In genomic region chr5:18771097-18771610, GRCh38 we compare ENCODE assay signal across 19 cellular contexts.
DNase-seq lines count a peak whose midpoint lies in the region; ATAC-seq, FAIRE-seq and TF ChIP-seq lines count a peak whose summit lies in the region.
"Had no signal": no experiment of that assay in that cellular context is flagged by ENCODE, and none has a peak within 500 bp of the region (broad histone marks: within the 10 kb centered on the region; RNA-seq: fewer than 3 reads in every experiment).

No MANE protein-coding gene starts in this region.

- no peak for TF ChIP-seq CTCF in HepG2 (CRISPR knock-in tag; IDR thresholded peaks at IDR 0.05)
- no peak for TF ChIP-seq CTCF in right lobe of liver (IDR thresholded peaks at IDR 0.05)
- no peak for TF ChIP-seq CTCF in K562 (IDR thresholded peaks at IDR 0.05 in 2 of 3, conservative IDR thresholded peaks at IDR 0.05 in 1 of 3; ENCODE audit: insufficient read depth in 2 of 3, low read depth in 1 of 3, low read length in 3 of 3)

- WGBS in HepG2 (ENCODE audit: low lambda C conversion rate) = 7% methylated on average over 6 of the region's 6 CpGs
- WGBS in right lobe of liver (ENCODE audit: insufficient coverage, low coverage, low lambda C conversion rate, missing lambda C conversion rate) = 40% methylated on average over 6 of the region's 6 CpGs
- 18% methylated on average over 6 of the region's 6 CpGs for WGBS in K562 (ENCODE audit: insufficient coverage, low coverage, missing lambda C conversion rate)
- WGBS in small intestine, 3 donors = 69 to 76% (median 72%) methylated on average over 6 of the region's 6 CpGs

- no peaks in the 10 kb centered on the region for H4K20me1 ChIP-seq in HepG2 (ENCODE audit: insufficient read depth, low read length)
- no peaks in the 10 kb centered on the region for H4K20me1 ChIP-seq in K562 (replicated peaks; ENCODE audit: control insufficient read depth, insufficient read depth, low read length)
- H4K20me1 ChIP-seq: BLaER1 had no signal

- no peaks in the 10 kb centered on the region for H3K79me2 ChIP-seq in HepG2 (ENCODE audit: insufficient read depth, low read length)
- no peaks in the 10 kb centered on the region for H3K79me2 ChIP-seq in K562 (ENCODE audit: control insufficient read depth, insufficient read depth, low read length)

- H3K9me1 ChIP-seq in K562 (ENCODE audit: control insufficient read depth, insufficient read depth, low read length) = no peaks in the 10 kb centered on the region

- TF ChIP-seq EP300 in HepG2 (IDR thresholded peaks at IDR 0.05; ENCODE audit: low read depth in 2 of 2, low read length in 2 of 2) (no peak), HepG2 (CRISPR knock-in tag; IDR thresholded peaks at IDR 0.05; ENCODE audit: borderline replicate concordance) (no peak), K562 (IDR thresholded peaks at IDR 0.05; ENCODE audit: low read length) (no peak)

- in situ Hi-C loops in HepG2 (cut with HindIII; ENCODE audit: extremely low pct_ligation_motif_present, low pct_unique_long_range_greater_than_20kb) = no loop called here
- in situ Hi-C loops in K562 (cut with MboI) = no loop called here

- DNase-seq in DMS 273 (lab: John Stamatoyannopoulos, UW; ENCODE audit: unreplicated experiment) (peak; percentile 28), DMS 273 treated with DMSO at 0.1 percent for 48 hours (lab: John Stamatoyannopoulos, UW) (no peak), HepG2 (ENCODE audit: low spot score) (no peak), right lobe of liver (no peak), K562 (ENCODE audit: extremely low read depth in 1 of 4, low spot score in 3 of 4) (no peak), small intestine (no peak)
- no peak for DNase-seq in activated naive CD4-positive, alpha-beta T cell treated with anti-CD3 and anti-CD28 coated beads, Interleukin-2, amount 50 U/mL, for 16 hours
- DNase-seq: AML-193; Caco-2; CD8-positive, alpha-beta memory T cell; DMS79; GOT3; HCEC 1CT; HFFc6 had no signal

- FAIRE-seq in HepG2 (lab: Jason Lieb, UNC) = no peak
- FAIRE-seq in K562 (lab: Jason Lieb, UNC) = no peak
- peak; percentile 19 for FAIRE-seq in small intestine (lab: Jason Lieb, UNC)
- FAIRE-seq: GM12891 had no signal

- H3K36me3 ChIP-seq in HepG2 (replicated peaks in 1 of 2; ENCODE audit: control insufficient read depth in 1 of 2, insufficient read depth in 2 of 2, low read length in 2 of 2) (no peaks in the 10 kb centered on the region), right lobe of liver (no peaks in the 10 kb centered on the region), K562 (ENCODE audit: control insufficient read depth, insufficient read depth, low read length) (no peaks in the 10 kb centered on the region), small intestine (ENCODE audit: control insufficient read depth in 2 of 2, insufficient read depth in 2 of 2, low read length in 2 of 2) (no peaks in the 10 kb centered on the region)
- H3K36me3 ChIP-seq: BLaER1 had no signal

- TF ChIP-seq RAD21 in HepG2 (CRISPR knock-in tag; IDR thresholded peaks at IDR 0.05) (no peak), K562 (CRISPR knock-in tag; conservative IDR thresholded peaks at IDR 0.05 in 1 of 2, IDR thresholded peaks at IDR 0.05 in 1 of 2) (no peak)

- TF ChIP-seq POLR2A in HepG2 (IDR thresholded peaks at IDR 0.05; ENCODE audit: insufficient read depth in 1 of 2, low read depth in 2 of 2, low read length in 2 of 2) (no peak), right lobe of liver (IDR thresholded peaks at IDR 0.05) (no peak), K562 (conservative IDR thresholded peaks at IDR 0.05) (no peak)

- H3K9ac ChIP-seq in HepG2 (ENCODE audit: insufficient read depth, low read depth, low read length) (no peak overlapping the region), K562 (ENCODE audit: insufficient read depth in 1 of 2, low read depth in 2 of 2, low read length in 2 of 2) (no peak overlapping the region)
- H3K9ac ChIP-seq: BLaER1 had no signal

- ATAC-seq in HepG2 (no peak), right lobe of liver (no peak), K562 (no peak), HG03175 (IDR thresholded peaks at IDR 0.05; ENCODE audit: unreplicated experiment) (no peak)

- H3K9me3 ChIP-seq in HepG2 (ENCODE audit: low read length) (no peaks in the 10 kb centered on the region), right lobe of liver (no peaks in the 10 kb centered on the region), K562 (replicated peaks; ENCODE audit: control insufficient read depth, insufficient read depth, low read depth, low read length) (no peaks in the 10 kb centered on the region), small intestine (ENCODE audit: control insufficient read depth, low read depth) (no peaks in the 10 kb centered on the region)
- H3K9me3 ChIP-seq: BLaER1, Caco-2 had no signal

- H3K4me1 ChIP-seq in HepG2 (ENCODE audit: insufficient read depth, low read length) = no peaks in the 10 kb centered on the region
- no peaks in the 10 kb centered on the region for H3K4me1 ChIP-seq in right lobe of liver
- H3K4me1 ChIP-seq in K562 (replicated peaks in 1 of 2; ENCODE audit: control insufficient read depth in 2 of 2, insufficient read depth in 2 of 2, low read length in 2 of 2) = no peaks in the 10 kb centered on the region
- H3K4me1 ChIP-seq in small intestine (ENCODE audit: control insufficient read depth in 2 of 2, insufficient read depth in 1 of 2, low read depth in 1 of 2, low read length in 1 of 2) = no peaks in the 10 kb centered on the region
- H3K4me1 ChIP-seq: BLaER1, Caco-2 had no signal

- no peak overlapping the region for H3K27ac ChIP-seq in HepG2 (ENCODE audit: extremely low read length, insufficient read depth, low read length)
- no peak overlapping the region for H3K27ac ChIP-seq in right lobe of liver
- H3K27ac ChIP-seq in K562 (ENCODE audit: extremely low read depth, low read depth, low read length) = no peak overlapping the region
- no peak overlapping the region for H3K27ac ChIP-seq in small intestine (ENCODE audit: low read depth in 1 of 2, low read length in 1 of 2)
- H3K27ac ChIP-seq: 22Rv1, BLaER1, HL-60 had no signal

- POLR2A ChIA-PET in HepG2 (lab: Yijun Ruan, JAX) = no interaction called here
- POLR2A ChIA-PET in K562 (lab: Yijun Ruan, JAX) = no interaction called here

- BruUV-seq in HepG2 (replicated peaks; lab: Mats Ljungman, UMichigan) (no TSS peak), K562 (replicated peaks; lab: Mats Ljungman, UMichigan) (no TSS peak)

- H3K4me3 ChIP-seq in HepG2 (replicated peaks in 1 of 3; ENCODE audit: insufficient read depth in 1 of 3, low read depth in 2 of 3, low read length in 3 of 3) (no peak overlapping the region), right lobe of liver (no peak overlapping the region), K562 (no peak overlapping the region), small intestine (ENCODE audit: low read depth in 1 of 2, low read length in 2 of 2) (no peak overlapping the region)
- H3K4me3 ChIP-seq: BLaER1 had no signal

- CTCF ChIA-PET in HepG2 (lab: Yijun Ruan, JAX; ENCODE audit: low intra/inter-chr PET ratio, low total read pairs) (no interaction called here), K562 (lab: Yijun Ruan, JAX; ENCODE audit: low intra/inter-chr PET ratio) (no interaction called here)

- no peak overlapping the region for H2AFZ ChIP-seq in HepG2 (ENCODE audit: low read length)
- H2AFZ ChIP-seq in K562 (ENCODE audit: low read depth, low read length) = no peak overlapping the region

- H3K27me3 ChIP-seq in HepG2 (ENCODE audit: control insufficient read depth in 1 of 2, insufficient read depth in 2 of 2, low read length in 2 of 2) (no peaks in the 10 kb centered on the region), right lobe of liver (no peaks in the 10 kb centered on the region), K562 (ENCODE audit: control insufficient read depth in 2 of 2, insufficient read depth in 2 of 2, low read length in 2 of 2) (no peaks in the 10 kb centered on the region), small intestine (ENCODE audit: control insufficient read depth in 2 of 2, insufficient read depth in 2 of 2, low read length in 2 of 2) (no peaks in the 10 kb centered on the region)
- H3K27me3 ChIP-seq: BLaER1 had no signal

- intact Hi-C loops in HepG2 (cut with micrococcal nuclease; ENCODE audit: unreplicated experiment) (no loop called here), right lobe of liver (cut with DNase I) (no loop called here), K562 (cut with micrococcal nuclease) (no loop called here)

- H3K4me2 ChIP-seq in HepG2 (ENCODE audit: low read depth, low read length) = no peak overlapping the region
- no peak overlapping the region for H3K4me2 ChIP-seq in K562 (ENCODE audit: insufficient read depth, low read length)
- H3K4me2 ChIP-seq: BLaER1 had no signal

TF ChIP-seq in HepG2, 621 proteins besides CTCF, POLR2A, EP300 and RAD21:
- TF ChIP-seq RAD51 (IDR thresholded peaks at IDR 0.05; ENCODE audit: borderline replicate concordance) (peak; percentile 72; the same call in 1 of the 2 replicates), TRIM22 (IDR thresholded peaks at IDR 0.05) (no peak), GPN1 (CRISPR knock-in tag; IDR thresholded peaks at IDR 0.05; ENCODE audit: borderline replicate concordance) (no peak)

TF ChIP-seq in K562, 482 proteins besides CTCF, POLR2A, EP300 and RAD21 (continues in another document):
- no peak for TF ChIP-seq SMARCB1 (IDR thresholded peaks at IDR 0.05; ENCODE audit: insufficient read length, low read depth)
- no peak for TF ChIP-seq POLR3G (IDR thresholded peaks at IDR 0.05; ENCODE audit: extremely low read depth, insufficient read length, insufficient replicate concordance)
- no peak for TF ChIP-seq RNF2 (IDR thresholded peaks at IDR 0.05)
- TF ChIP-seq TRIM25 (IDR thresholded peaks at IDR 0.05; ENCODE audit: borderline replicate concordance) = no peak
- no peak for TF ChIP-seq SRSF9 (IDR thresholded peaks at IDR 0.05; ENCODE audit: borderline replicate concordance, low read depth, low read length)
- no peak for TF ChIP-seq NFRKB (IDR thresholded peaks at IDR 0.05; ENCODE audit: low read depth)
